ENCODE assay signal across 26 cellular contexts in the genomic region with DNA sequence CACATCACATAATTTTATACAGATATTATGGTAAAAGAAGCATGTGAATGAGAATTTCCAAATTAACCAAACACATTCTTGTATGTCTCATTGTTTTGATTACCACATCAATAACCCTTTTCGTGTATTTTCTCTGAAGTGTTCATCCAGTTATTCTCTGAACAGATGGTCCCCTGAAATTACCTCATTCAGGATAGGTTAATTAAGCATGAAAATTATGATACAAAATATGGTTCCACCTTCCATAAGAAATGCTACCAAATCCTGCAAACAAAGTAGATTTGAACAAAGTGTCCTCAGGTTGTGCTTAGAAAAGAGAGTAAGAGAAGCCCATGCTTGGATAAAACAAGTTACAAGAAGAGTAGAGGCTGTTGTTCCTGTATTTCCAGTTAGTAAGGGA.
"Had no signal": no experiment of that assay in that cellular context is flagged by ENCODE, and none has a peak within 500 bp of the region (broad histone marks: within the 10 kb centered on the region; RNA-seq: fewer than 3 reads in every experiment).

No MANE protein-coding gene starts in this region.

- H3K4me3 ChIP-seq: gastroesophageal sphincter, pancreas, prostate gland, skin epidermis, thoracic aorta had no signal

- H3K27me3 ChIP-seq: brain microvascular endothelial cell, gastroesophageal sphincter, pancreas had no signal

- H3K27ac ChIP-seq: brain microvascular endothelial cell, gastroesophageal sphincter, pancreas, prostate gland, skin epidermis, thoracic aorta had no signal

- H3K36me3 ChIP-seq: brain microvascular endothelial cell, gastroesophageal sphincter, pancreas, prostate gland, thoracic aorta had no signal

- DNase-seq: activated CD4-positive, alpha-beta memory T cell treated with anti-CD3 and anti-CD28 coated beads for 36 hours; activated CD4-positive, alpha-beta T cell treated with anti-CD3 and anti-CD28 coated beads, Interleukin-2, amount 10 ng/mL, durations not matched to agents 24 days and 14 days; activated CD4-positive, CD25-positive, alpha-beta regulatory T cell treated with anti-CD3 and anti-CD28 coated beads, Interleukin-2, amount 50 U/mL, for 72 hours; activated CD8-positive, alpha-beta memory T cell treated with anti-CD3 and anti-CD28 coated beads, Interleukin-2, amount 50 U/mL, for 4 hours; activated effector memory CD4-positive, alpha-beta T cell treated with anti-CD3 and anti-CD28 coated beads, Interleukin-2, amount 50 U/mL, for 16 hours; activated naive CD4-positive, alpha-beta T cell treated with anti-CD3 and anti-CD28 coated beads, Interleukin-2, amount 10 ng/mL, durations not matched to agents 7 days and 5 days; activated naive CD8-positive, alpha-beta T cell treated with anti-CD3 and anti-CD28 coated beads, Interleukin-2, amount 10 ng/mL, durations not matched to agents 7 days and 5 days; activated T-cell treated with anti-CD3 and anti-CD28 coated beads, Interleukin-2, amount 50 U/mL, for 1 hour; brain microvascular endothelial cell; head of caudate nucleus; hippocampal formation; immature natural killer cell; midbrain; naive thymus-derived CD4-positive, alpha-beta T cell; pancreas; retina; stimulated activated CD4-positive, alpha-beta T cell treated with anti-CD3 and anti-CD28 coated beads, Interleukin-4, amount 100 ng/mL, for 24 hours; trophoblast cell had no signal

- H3K9me3 ChIP-seq: gastroesophageal sphincter, pancreas, prostate gland, thoracic aorta had no signal

- H3K4me1 ChIP-seq: gastroesophageal sphincter, pancreas, prostate gland had no signal

- FAIRE-seq: astrocyte, pancreas, urothelium cell line had no signal

- ATAC-seq: gastroesophageal sphincter; naive thymus-derived CD4-positive, alpha-beta T cell; pancreas; sciatic nerve; stimulated activated effector memory CD8-positive, alpha-beta T cell treated with anti-CD3 and anti-CD28 coated beads, Interleukin-12 subunit alpha, Interleukin-12 subunit beta, amount 100 ng/mL, for 72 hours had no signal
